ENCODE assay signal across 8 cellular contexts in the genomic region with DNA sequence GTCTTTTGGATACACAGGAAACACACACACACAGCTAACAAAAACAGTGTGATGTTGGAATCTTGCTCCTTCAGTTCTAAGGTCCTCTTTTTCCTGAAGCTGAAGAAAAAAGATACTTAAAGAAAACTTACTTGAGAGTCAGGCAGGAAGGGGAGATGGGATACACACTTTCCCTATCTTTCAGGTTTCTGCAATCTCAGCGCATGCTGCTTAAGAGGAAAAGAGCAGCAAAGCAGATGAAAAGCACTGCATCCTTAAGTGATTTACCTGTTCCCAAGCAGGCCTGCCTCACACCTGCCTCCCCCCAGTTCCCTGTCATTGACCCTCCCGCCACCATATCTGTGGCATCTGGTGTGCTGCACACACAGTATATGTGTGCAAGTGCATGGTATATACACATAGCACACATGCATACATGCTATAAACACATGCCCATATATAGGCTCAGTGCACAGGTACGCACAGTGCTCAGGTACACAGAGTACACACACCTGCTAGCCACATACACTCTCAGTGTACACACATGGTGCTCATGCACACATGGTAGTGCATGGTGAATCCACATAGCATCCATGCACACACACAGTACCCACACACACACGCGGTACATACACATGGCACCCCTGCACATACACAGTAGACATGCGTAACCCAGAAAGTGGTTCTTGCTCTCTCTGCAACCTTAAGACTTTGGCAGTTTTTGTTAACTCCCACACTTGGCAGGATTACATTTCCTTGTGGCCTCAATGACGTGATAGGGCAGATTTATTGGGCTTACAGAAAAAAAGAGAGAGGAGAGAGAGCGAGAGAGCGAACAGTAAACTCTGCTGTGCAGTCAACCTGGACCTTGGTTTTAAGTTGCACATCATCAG.
DNase-seq lines count a peak whose midpoint lies in the region; ATAC-seq and TF ChIP-seq lines count a peak whose summit lies in the region.

No MANE protein-coding gene starts in this region.

- DNase-seq in OCI-LY7 (ENCODE audit: low spot score) (peak; percentile 56), ecto neural progenitor cell (ENCODE audit: low spot score) (peak; percentile 40), neuronal stem cell (ENCODE audit: low spot score) (no peak), H7 (no peak)

- no peak overlapping the region for H2AK5ac ChIP-seq in neuronal stem cell (ENCODE audit: low read depth, low read length)

- no peak overlapping the region for H2BK12ac ChIP-seq in neuronal stem cell (ENCODE audit: low read length)

- POLR2A ChIA-PET in OCI-LY7 (lab: Charles Lee): interaction anchor here (0.5 to 6.2 kb wide), 17 partner anchors 11 to 444 kb away, joined by 3 to 120 read pairs (median 3); a partner anchor contains a TSS

- H3K4ac ChIP-seq in neuronal stem cell (ENCODE audit: low read length): no peak overlapping the region

- CTCF ChIA-PET in OCI-LY7 (lab: Charles Lee; ENCODE audit: unreplicated experiment): interaction anchor here (0.9 to 2.4 kb wide), 3 partner anchors 12 to 17 kb away, joined by 4 to 8 read pairs (median 4); no protein-coding TSS in a partner anchor

- no peak overlapping the region for H2BK120ac ChIP-seq in neuronal stem cell (ENCODE audit: low read depth, low read length)

- no peaks in the 10 kb centered on the region for H3K79me2 ChIP-seq in OCI-LY7 (ENCODE audit: insufficient read depth, low read depth, low read length)

- ATAC-seq in GM21360 (IDR thresholded peaks at IDR 0.05; ENCODE audit: unreplicated experiment) (peak; percentile 16), GM19023 (IDR thresholded peaks at IDR 0.05; ENCODE audit: unreplicated experiment) (no peak), GM18520 (IDR thresholded peaks at IDR 0.05; ENCODE audit: unreplicated experiment) (no peak)

- intact Hi-C loops in OCI-LY7 (cut with micrococcal nuclease; ENCODE audit: unreplicated experiment): loop anchor here (2.0 to 5.0 kb wide), 5 partner anchors 117 to 474 kb away; no protein-coding TSS in a partner anchor

- no peak overlapping the region for H3K18ac ChIP-seq in neuronal stem cell (ENCODE audit: low read length)

- no peaks in the 10 kb centered on the region for H3K79me1 ChIP-seq in neuronal stem cell (ENCODE audit: low read depth, low read length)

- no peak overlapping the region for H3K23ac ChIP-seq in neuronal stem cell (ENCODE audit: low read depth, low read length, poor library complexity)

- H4K8ac ChIP-seq in neuronal stem cell (ENCODE audit: low read depth, low read length): no peak overlapping the region

- H2BK15ac ChIP-seq in neuronal stem cell (ENCODE audit: low read length): no peak overlapping the region

- H3K36me3 ChIP-seq in OCI-LY7 (ENCODE audit: insufficient read depth, low read length) (no peaks in the 10 kb centered on the region), neuronal stem cell (replicated peaks in 1 of 2; ENCODE audit: control insufficient read depth in 2 of 2, insufficient read depth in 2 of 2, low read length in 2 of 2) (no peaks in the 10 kb centered on the region), H7 (replicated peaks; ENCODE audit: control insufficient read depth, insufficient read depth, low read length) (no peaks in the 10 kb centered on the region)

- WGBS in neuronal stem cell (ENCODE audit: extremely low coverage in 2 of 2, insufficient read length in 2 of 2, insufficient replicate concordance in 1 of 2), 2 donors: no CpG with 5 or more reads among the region's 9 CpGs

- no TSS peak for BruUV-seq in OCI-LY7 (replicated peaks; lab: Mats Ljungman, UMichigan)

- H3K9me2 ChIP-seq in OCI-LY7 (ENCODE audit: insufficient read depth, low read length): no peaks in the 10 kb centered on the region

- H3K27ac ChIP-seq in C4-2B (peak overlapping the region; percentile 100), OCI-LY7 (ENCODE audit: low read depth, low read length, poor library complexity, severe bottlenecking) (peak overlapping the region; percentile 97), neuronal stem cell (replicated peaks; ENCODE audit: low read length) (no peak overlapping the region)

- H4K20me1 ChIP-seq in OCI-LY7 (ENCODE audit: insufficient read depth, low read length): no peaks in the 10 kb centered on the region

- peaks cover 90% of the 10 kb centered on the region for H3K4me1 ChIP-seq in OCI-LY7 (ENCODE audit: insufficient read depth, low read length, poor library complexity, severe bottlenecking)
- H3K4me1 ChIP-seq in neuronal stem cell (ENCODE audit: control insufficient read depth in 2 of 2, insufficient read depth in 1 of 2, low read depth in 1 of 2, low read length in 2 of 2): peaks cover 28 to 53% of the 10 kb centered on the region in 2 donors

- peak overlapping the region; percentile 84 for H3K4me2 ChIP-seq in OCI-LY7 (ENCODE audit: low read length)
- no peak overlapping the region for H3K4me2 ChIP-seq in neuronal stem cell (ENCODE audit: insufficient read depth, low read length, poor library complexity, severe bottlenecking)

- no peak overlapping the region for H3K14ac ChIP-seq in neuronal stem cell (ENCODE audit: low read length)

- H2AFZ ChIP-seq in OCI-LY7 (ENCODE audit: low read length) (peak overlapping the region; percentile 75), neuronal stem cell (ENCODE audit: low read length) (peak overlapping the region; percentile 2)

- H3K9me3 ChIP-seq in OCI-LY7 (ENCODE audit: low read length) (no peaks in the 10 kb centered on the region), neuronal stem cell (replicated peaks in 1 of 2; ENCODE audit: control insufficient read depth in 2 of 2, insufficient read depth in 1 of 2, low read depth in 1 of 2, low read length in 2 of 2) (no peaks in the 10 kb centered on the region)

- no peak overlapping the region for H3K9ac ChIP-seq in neuronal stem cell (ENCODE audit: low read depth, low read length, poor library complexity)

- H4K91ac ChIP-seq in neuronal stem cell (ENCODE audit: low read depth, low read length, poor library complexity): no peak overlapping the region

- H2BK5ac ChIP-seq in neuronal stem cell (ENCODE audit: low read length): no peak overlapping the region

- H3K27me3 ChIP-seq in neuronal stem cell (ENCODE audit: control insufficient read depth in 3 of 3, insufficient read depth in 3 of 3, low read depth in 1 of 3, low read length in 3 of 3) (no peaks in the 10 kb centered on the region), H7 (ENCODE audit: control insufficient read depth, insufficient read depth, low read length) (no peaks in the 10 kb centered on the region)

- TF ChIP-seq CTCF in C4-2B (conservative IDR thresholded peaks at IDR 0.05) (no peak), OCI-LY7 (conservative IDR thresholded peaks at IDR 0.05; ENCODE audit: low read length) (no peak)

- H3K4me3 ChIP-seq in OCI-LY7 (ENCODE audit: low read depth, low read length, poor library complexity, severe bottlenecking): peak overlapping the region; percentile 56
- no peak overlapping the region for H3K4me3 ChIP-seq in neuronal stem cell (ENCODE audit: low read length in 2 of 2)
- H3K4me3 ChIP-seq in H7 (ENCODE audit: insufficient read depth, low read depth, low read length): no peak overlapping the region

Comparison
In these comparisons a context has a peak if more than half of its experiments do, and no peak if none do; other contexts are left out.
1. DNase-seq: peak in OCI-LY7 (single experiment) and ecto neural progenitor cell (single experiment); none in neuronal stem cell (single experiment) and H7 (single experiment).